21 cellular contexts compared by ENCODE assay signal in genomic region chr20:62317167-62317655, GRCh38. TPM values are rescaled to one million over a fixed set of nuclear protein-coding genes. Genes with fewer than 3 reads are reported as not detected.
DNase-seq lines count a peak whose midpoint lies in the region; ATAC-seq, FAIRE-seq and TF ChIP-seq lines count a peak whose summit lies in the region.
"Had no signal": no experiment of that assay in that cellular context is flagged by ENCODE, and none has a peak within 500 bp of the region (broad histone marks: within the 10 kb centered on the region; RNA-seq: fewer than 3 reads in every experiment).

No MANE protein-coding gene starts in this region.

- no peak for ATAC-seq in GM21723 (IDR thresholded peaks at IDR 0.05; ENCODE audit: unreplicated experiment)

- DNase-seq in NCI-H82 (lab: John Stamatoyannopoulos, UW) (peak; percentile 41), NCI-H82 treated with DMSO at 0.1 percent for 48 hours (lab: John Stamatoyannopoulos, UW; ENCODE audit: unreplicated experiment) (no peak), NT2/D1 (ENCODE audit: low read depth, low spot score) (no peak), H1 (ENCODE audit: low read depth in 1 of 2, low spot score in 2 of 2) (no peak), sigmoid colon (no peak), hepatic stellate cell (ENCODE audit: low spot score) (no peak), C1 segment of cervical spinal cord (lab: John Stamatoyannopoulos, UW) (no peak)
- DNase-seq: 8988T; CD8-positive, alpha-beta memory T cell; GF-D8; GOT3; Kasumi-1; MM.1S; NCI-H1105 treated with DMSO at 0.1 percent for 48 hours; NCI-H1694 treated with DMSO at 0.1 percent for 48 hours; NCI-H345; NCI-H69 had no signal

- H2BK12ac ChIP-seq in H1 (ENCODE audit: low read depth, low read length), result no peak overlapping the region

- H2BK15ac ChIP-seq in H1 (ENCODE audit: low read length), result no peak overlapping the region

- H3K23ac ChIP-seq in H1 (ENCODE audit: insufficient read length), result no peak overlapping the region

- no peak overlapping the region for H3K27ac ChIP-seq in H1 (ENCODE audit: low read depth, low read length)
- peak overlapping the region in 3 of 4 donors; percentile 47 to 49 (median 48) for H3K27ac ChIP-seq in sigmoid colon
- H3K27ac ChIP-seq: SK-N-MC had no signal

- H3K56ac ChIP-seq in H1 (replicated peaks; ENCODE audit: insufficient read length, low read depth, low read length), result no peak overlapping the region

- TF ChIP-seq EP300 in H1 (IDR thresholded peaks at IDR 0.05; ENCODE audit: borderline replicate concordance in 1 of 2, low read depth in 2 of 2, low read length in 2 of 2) (no peak), sigmoid colon (IDR thresholded peaks at IDR 0.05) (no peak)

- no peak overlapping the region for H3K4me2 ChIP-seq in H1 (ENCODE audit: insufficient read depth in 1 of 2, low read depth in 2 of 2, low read length in 2 of 2)

- peak overlapping the region; percentile 49; the same call in 1 of the 2 replicates for H2BK5ac ChIP-seq in H1 (ENCODE audit: low read depth, low read length)

- no peaks in the 10 kb centered on the region for H3K23me2 ChIP-seq in H1 (ENCODE audit: low read depth, low read length)

- H4K5ac ChIP-seq in H1 (ENCODE audit: insufficient read length, low read depth, low read length), result no peak overlapping the region

- H3K4me1 ChIP-seq in NT2/D1 (ENCODE audit: insufficient read depth, insufficient read length), result no peaks in the 10 kb centered on the region
- no peaks in the 10 kb centered on the region for H3K4me1 ChIP-seq in H1 (replicated peaks in 1 of 4; ENCODE audit: control insufficient read depth in 3 of 4, insufficient read depth in 4 of 4, low read length in 3 of 4)
- no peaks in the 10 kb centered on the region for H3K4me1 ChIP-seq in sigmoid colon

- H2BK120ac ChIP-seq in H1 (replicated peaks; ENCODE audit: low read depth, low read length), result no peak overlapping the region

- TF ChIP-seq CTCF in H1 (IDR thresholded peaks at IDR 0.05; ENCODE audit: control extremely low read depth in 1 of 3, insufficient read depth in 1 of 3, low read depth in 1 of 3, low read length in 3 of 3), result no peak
- TF ChIP-seq CTCF in sigmoid colon (IDR thresholded peaks at IDR 0.05), result no peak

- 89% methylated on average over 18 of the region's 18 CpGs; no CpG with 5 or more reads in 1 of the 2 experiments for WGBS in H1 (ENCODE audit: extremely low coverage in 1 of 2, insufficient coverage in 1 of 2, insufficient read length in 1 of 2, insufficient replicate concordance in 2 of 2, low coverage in 1 of 2, low lambda C conversion rate in 2 of 2, missing lambda C conversion rate in 1 of 2), 2 experiments
- WGBS in sigmoid colon, 2 donors, result 86 to 89% methylated on average over 18 of the region's 18 CpGs

- peaks cover 0 to 4% of the 10 kb centered on the region in 2 experiments for H4K20me1 ChIP-seq in H1 (replicated peaks in 1 of 2; ENCODE audit: control insufficient read depth in 1 of 2, insufficient read depth in 2 of 2, low read length in 2 of 2)

- H4K8ac ChIP-seq in H1 (ENCODE audit: extremely low read depth, insufficient read depth, low read length), result peak overlapping the region; percentile 85

- H3K79me1 ChIP-seq in H1 (ENCODE audit: low read depth, low read length), result no peaks in the 10 kb centered on the region

- POLR2A ChIA-PET in H1 (lab: Charles Lee; ENCODE audit: partially characterized antibody), result interaction anchor here (0.8 to 4.1 kb wide), 5 partner anchors 8 to 41 kb away, joined by 3 to 30 read pairs (median 5); no protein-coding TSS in a partner anchor

- no peak overlapping the region for H4K91ac ChIP-seq in H1 (replicated peaks; ENCODE audit: insufficient read length, low read length)

- peaks cover 25% of the 10 kb centered on the region; the same call in 1 of the 2 replicates for H3K9me3 ChIP-seq in NT2/D1 (ENCODE audit: insufficient read depth, low read length)
- H3K9me3 ChIP-seq in H1 (ENCODE audit: insufficient read depth in 2 of 2, low read depth in 1 of 2, low read length in 1 of 2), result peaks cover 0 to 32% of the 10 kb centered on the region in 2 experiments; a peak in 2 of 4 replicates
- H3K9me3 ChIP-seq in sigmoid colon, result no peaks in the 10 kb centered on the region

- no peaks in the 10 kb centered on the region; a peak in 1 of 4 replicates for H3K79me2 ChIP-seq in H1 (ENCODE audit: control insufficient read depth in 1 of 2, insufficient read depth in 2 of 2, low read length in 2 of 2)

- TF ChIP-seq POLR2A in H1 (IDR thresholded peaks at IDR 0.05; ENCODE audit: control extremely low read depth in 1 of 2, low read depth in 2 of 2, low read length in 2 of 2) (no peak), sigmoid colon (IDR thresholded peaks at IDR 0.05) (no peak)

- H2AFZ ChIP-seq in H1 (ENCODE audit: low read length), result no peak overlapping the region

- H3K9ac ChIP-seq in NT2/D1 (ENCODE audit: insufficient read length, low read depth) (peak overlapping the region; percentile 10), H1 (replicated peaks in 1 of 4; ENCODE audit: extremely low read depth in 1 of 4, low read depth in 3 of 4, low read length in 3 of 4) (no peak overlapping the region)

- H3K27me3 ChIP-seq in NT2/D1 (ENCODE audit: insufficient read depth, insufficient read length), result no peaks in the 10 kb centered on the region
- H3K27me3 ChIP-seq in H1 (replicated peaks in 1 of 4; ENCODE audit: control insufficient read depth in 3 of 4, extremely low read depth in 1 of 4, insufficient read depth in 3 of 4, low read length in 3 of 4), result no peaks in the 10 kb centered on the region
- no peaks in the 10 kb centered on the region for H3K27me3 ChIP-seq in sigmoid colon

- FAIRE-seq in H1 (lab: Jason Lieb, UNC), result no peak
- FAIRE-seq: GM12891, GM18507 had no signal

- no peak overlapping the region for H3K18ac ChIP-seq in H1 (ENCODE audit: extremely low read depth, low read length)

- no peak for TF ChIP-seq RAD21 in H1 (IDR thresholded peaks at IDR 0.05 in 1 of 2, conservative IDR thresholded peaks at IDR 0.05 in 1 of 2; ENCODE audit: low read depth in 2 of 2, low read length in 2 of 2)

- CTCF ChIA-PET in H1 (lab: Charles Lee; ENCODE audit: partially characterized antibody), result interaction anchor here (1.1 to 1.9 kb wide), 2 partner anchors 11 to 66 kb away, joined by 3 to 6 read pairs; no protein-coding TSS in a partner anchor

- intact Hi-C loops in sigmoid colon (cut with DNase I), result no loop called here

- no peak overlapping the region for H3K14ac ChIP-seq in H1 (ENCODE audit: insufficient read length)

- H3K4ac ChIP-seq in H1 (replicated peaks; ENCODE audit: insufficient read length, low read depth, low read length), result no peak overlapping the region

- H3K36me3 ChIP-seq in NT2/D1 (ENCODE audit: insufficient read depth, insufficient read length, low read length), result peaks cover 86% of the 10 kb centered on the region
- peaks cover 48 to 87% (median 77%) of the 10 kb centered on the region in 4 experiments for H3K36me3 ChIP-seq in H1 (ENCODE audit: control insufficient read depth in 2 of 4, insufficient read depth in 4 of 4, low read length in 3 of 4)
- peaks cover 62 to 87% (median 79%) of the 10 kb centered on the region in 4 donors for H3K36me3 ChIP-seq in sigmoid colon

- H2BK20ac ChIP-seq in H1 (ENCODE audit: low read length), result no peak overlapping the region

- no peak overlapping the region for H3K4me3 ChIP-seq in NT2/D1 (ENCODE audit: insufficient read length, low read depth)
- no peak overlapping the region for H3K4me3 ChIP-seq in H1 (ENCODE audit: extremely low read depth in 1 of 4, insufficient read depth in 2 of 4, low read depth in 3 of 4, low read length in 4 of 4)
- no peak overlapping the region for H3K4me3 ChIP-seq in sigmoid colon
- H3K4me3 ChIP-seq: SK-N-MC had no signal

- no peak overlapping the region for H2AK5ac ChIP-seq in H1 (ENCODE audit: low read depth, low read length)

TF ChIP-seq in H1, 55 proteins besides CTCF, POLR2A, EP300 and RAD21:
- TF ChIP-seq BRCA1 (IDR thresholded peaks at IDR 0.05; ENCODE audit: low read depth, low read length) (no peak), KDM1A (IDR thresholded peaks at IDR 0.05; ENCODE audit: borderline replicate concordance, low read length) (no peak), KDM5A (IDR thresholded peaks at IDR 0.05; ENCODE audit: low read length) (no peak)

RNA-seq across cellular contexts. Expression of gene ADRM1, which starts 14.4 kb away (rescaled TPM):
- total RNA-seq in H1 (2021; fragmentation: NEBNext Ultra II Directional; extraction: Animal tissue kit (Norgen Biotek cat#: 25700)), result 126 and 138 TPM in 2 replicates
- polyA plus RNA-seq in H1 (2011; rRNA removed) (214 and 260 TPM in 2 replicates), sigmoid colon (100 to 1,000 TPM in 1 of 3 donors, 10 to 100 TPM in 2; 61.3 to 102 (median 77.7) TPM)
- 209 TPM for polyA plus RNA-seq in H1 (2011; cell fraction: cytosol; rRNA removed)
- 180 TPM for polyA plus RNA-seq in H1 (2011; cell fraction: nucleus; rRNA removed)
- 119 to 168 TPM (median 157 TPM) in 4 replicates for polyA plus RNA-seq in H1 (2012, experiment 1 of 2)
- 141 TPM for polyA plus RNA-seq in H1 (2012, experiment 2 of 2)
- 137 TPM for polyA plus RNA-seq in H1 (2013, experiment 1 of 2)
- polyA plus RNA-seq in H1 (2013, experiment 2 of 2), result 131 TPM
- 39.2 and 45.4 TPM in 2 replicates for polyA minus RNA-seq in H1 (2011; rRNA and poly(A)+ RNA removed)
- polyA minus RNA-seq in H1 (2011; cell fraction: cytosol; rRNA and poly(A)+ RNA removed), result 68.0 TPM
- polyA minus RNA-seq in H1 (2011; cell fraction: nucleus; rRNA and poly(A)+ RNA removed), result 67.0 TPM
- 100 to 1,000 TPM; 100 to 130 (median 119) TPM for total RNA-seq in sigmoid colon

RNA-seq across cellular contexts. Expression of gene LAMA5, which starts 49.9 kb away (rescaled TPM):
- total RNA-seq in H1 (2021; fragmentation: NEBNext Ultra II Directional; extraction: Animal tissue kit (Norgen Biotek cat#: 25700)), result 210 and 225 TPM in 2 replicates
- polyA plus RNA-seq in H1 (2011; rRNA removed) (34.4 and 90.7 TPM in 2 replicates), sigmoid colon (10 to 100 TPM in 1 of 3 donors, 1 to 10 TPM in 2; 1.8 to 56.5 (median 3.2) TPM)
- polyA plus RNA-seq in H1 (2011; cell fraction: cytosol; rRNA removed), result 57.6 TPM
- polyA plus RNA-seq in H1 (2011; cell fraction: nucleus; rRNA removed), result 648 TPM
- polyA plus RNA-seq in H1 (2012, experiment 1 of 2), result 136 to 235 TPM (median 223 TPM) in 4 replicates
- polyA plus RNA-seq in H1 (2012, experiment 2 of 2), result 130 TPM
- 107 TPM for polyA plus RNA-seq in H1 (2013, experiment 1 of 2)
- polyA plus RNA-seq in H1 (2013, experiment 2 of 2), result 82.4 TPM
- polyA minus RNA-seq in H1 (2011; rRNA and poly(A)+ RNA removed), result 24.2 and 31.4 TPM in 2 replicates
- 70.1 TPM for polyA minus RNA-seq in H1 (2011; cell fraction: cytosol; rRNA and poly(A)+ RNA removed)
- polyA minus RNA-seq in H1 (2011; cell fraction: nucleus; rRNA and poly(A)+ RNA removed), result 212 TPM
- total RNA-seq in sigmoid colon, result 100 to 1,000 TPM in 3 of 4 donors, 10 to 100 TPM in 1; 53.5 to 409 (median 134) TPM
- polyA plus RNA-seq: CD8-positive, alpha-beta memory T cell had no signal
